Comparison of ENCODE assay signal across 21 cellular contexts in the genomic region with DNA sequence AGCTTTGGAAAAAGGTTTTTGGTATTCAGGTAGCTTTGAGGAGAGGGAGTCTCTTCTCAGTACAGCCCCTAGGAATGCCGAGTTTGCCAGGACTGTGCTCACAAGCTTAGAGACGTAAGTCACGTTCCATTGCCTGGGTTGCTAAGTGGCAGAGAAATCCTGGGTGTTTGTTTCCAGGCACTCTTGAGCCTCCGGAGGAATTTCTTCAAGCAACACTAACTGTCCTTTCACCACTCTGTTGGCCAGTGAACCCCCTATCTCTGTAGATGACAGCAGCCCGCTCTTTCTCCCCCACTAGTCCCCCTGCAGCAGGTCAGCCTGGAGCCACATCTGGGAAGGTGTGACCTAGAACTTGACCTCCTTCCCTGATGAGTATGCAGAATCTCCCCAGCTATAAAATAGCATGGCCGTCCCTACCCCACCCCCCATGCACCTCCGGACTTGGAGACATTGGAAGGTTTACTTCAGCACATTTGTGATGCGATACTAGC.
DNase-seq lines count a peak whose midpoint lies in the region; ATAC-seq, FAIRE-seq and TF ChIP-seq lines count a peak whose summit lies in the region.
"Had no signal": no experiment of that assay in that cellular context is flagged by ENCODE, and none has a peak within 500 bp of the region (broad histone marks: within the 10 kb centered on the region; RNA-seq: fewer than 3 reads in every experiment).

No MANE protein-coding gene starts in this region.

- H3K9me3 ChIP-seq in left ventricle myocardium inferior (replicated peaks) (no peaks in the 10 kb centered on the region), pancreas (no peaks in the 10 kb centered on the region), upper lobe of right lung (no peaks in the 10 kb centered on the region)
- H3K9me3 ChIP-seq: psoas muscle, testis had no signal

- H3K36me3 ChIP-seq in left ventricle myocardium inferior: no peaks in the 10 kb centered on the region
- H3K36me3 ChIP-seq in pancreas: no peaks in the 10 kb centered on the region
- no peaks in the 10 kb centered on the region for H3K36me3 ChIP-seq in upper lobe of right lung

- intact Hi-C loops in left ventricle myocardium inferior (cut with micrococcal nuclease): no loop called here
- intact Hi-C loops in left cardiac atrium (cut with DNase I): no loop called here
- intact Hi-C loops in pancreas (cut with DNase I): no loop called here
- intact Hi-C loops in upper lobe of right lung (cut with DNase I): no loop called here

- 89 to 90% methylated on average over 8 of the region's 8 CpGs for WGBS in pancreas, 2 donors

- H3K4me3 ChIP-seq in left ventricle myocardium inferior (no peak overlapping the region), pancreas (no peak overlapping the region), upper lobe of right lung (no peak overlapping the region)
- H3K4me3 ChIP-seq: GM23248, psoas muscle, testis had no signal

- TF ChIP-seq CTCF in left ventricle myocardium inferior (IDR thresholded peaks at IDR 0.05; ENCODE audit: borderline replicate concordance): no peak
- no peak for TF ChIP-seq CTCF in pancreas (IDR thresholded peaks at IDR 0.05)
- TF ChIP-seq CTCF in upper lobe of right lung (IDR thresholded peaks at IDR 0.05): no peak

- no peak for FAIRE-seq in pancreas (lab: Jason Lieb, UNC)
- FAIRE-seq: A204.1, endometrium had no signal

- peak overlapping the region; percentile 86 for H3K27ac ChIP-seq in left ventricle myocardium inferior (replicated peaks)
- H3K27ac ChIP-seq in pancreas: peak overlapping the region in 3 of 4 donors; percentile 91 to 94 (median 92)
- peak overlapping the region; percentile 79 for H3K27ac ChIP-seq in upper lobe of right lung
- H3K27ac ChIP-seq: foreskin keratinocyte, GM23248, psoas muscle, testis had no signal

- no peaks in the 10 kb centered on the region for H3K27me3 ChIP-seq in left ventricle myocardium inferior (ENCODE audit: low read depth)
- no peaks in the 10 kb centered on the region for H3K27me3 ChIP-seq in pancreas
- no peaks in the 10 kb centered on the region for H3K27me3 ChIP-seq in upper lobe of right lung
- H3K27me3 ChIP-seq: foreskin keratinocyte, testis had no signal

- DNase-seq in left ventricle myocardium inferior (no peak), left cardiac atrium (no peak), left kidney (ENCODE audit: low read depth, low spot score) (peak; percentile 80), pancreas (no peak), upper lobe of right lung (peak; percentile 42), anterior cingulate cortex (lab: John Stamatoyannopoulos, UW) (no peak)
- no peak for DNase-seq in activated T-cell treated with anti-CD3 and anti-CD28 coated beads, Interleukin-2, amount 50 U/mL, for 1 hour
- DNase-seq in central memory CD4-positive, alpha-beta T cell: no peak
- DNase-seq: activated naive CD4-positive, alpha-beta T cell treated with anti-CD3 and anti-CD28 coated beads, Interleukin-2, amount 50 U/mL, for 16 hours; CD8-positive, alpha-beta memory T cell; foreskin keratinocyte; GM23248; NCI-H1436 treated with DMSO at 0.1 percent for 48 hours; NCI-H226; psoas muscle; SHP77; T-helper 17 cell; testis had no signal

- H3K4me1 ChIP-seq in left ventricle myocardium inferior: peaks cover 60% of the 10 kb centered on the region
- H3K4me1 ChIP-seq in pancreas: peaks cover 8 to 40% (median 20%) of the 10 kb centered on the region in 3 donors
- peaks cover 27% of the 10 kb centered on the region for H3K4me1 ChIP-seq in upper lobe of right lung

- ATAC-seq in left cardiac atrium (no peak), pancreas (no peak), upper lobe of right lung (peak; percentile 36)
- ATAC-seq: activated CD4-positive, CD25-positive, alpha-beta regulatory T cell treated with anti-CD3 and anti-CD28 coated beads, Interleukin-2, amount 50 U/mL, for 24 hours; foreskin keratinocyte; psoas muscle; T-helper 17 cell had no signal

Comparison
In these comparisons a context has a peak if more than half of its experiments do, and no peak if none do; other contexts are left out.
1. DNase-seq: peak in left kidney (single experiment) and upper lobe of right lung (single experiment); none in left ventricle myocardium inferior (single experiment), left cardiac atrium (single experiment), pancreas (0 of 6), activated T-cell treated with anti-CD3 and anti-CD28 coated beads, Interleukin-2, amount 50 U/mL, for 1 hour (single experiment), central memory CD4-positive, alpha-beta T cell (single experiment) and anterior cingulate cortex (0 of 58).
2. Peak in every context shown above with its lines, with median percentiles within 50 percentile points of each other: H3K27ac ChIP-seq.